In genomic region chr14:69191340-69192111, GRCh38 we compare ENCODE assay signal across 1 cellular context.
TF ChIP-seq lines count a peak whose summit lies in the region.

Gene EXD2 (plus strand): TSS chr14:69191498. CDS start chr14:69209471, 17,973 bp downstream.

TF ChIP-seq in K562, 482 proteins besides CTCF, POLR2A, EP300 and RAD21 (continued from another document and continues in another):
- TF ChIP-seq TRIM25 (IDR thresholded peaks at IDR 0.05; ENCODE audit: borderline replicate concordance) (no peak), NCOA6 (IDR thresholded peaks at IDR 0.05) (0 out of 2 replicates have a peak, but pooled peaks have one; percentile 21), KAT2B (IDR thresholded peaks at IDR 0.05; ENCODE audit: low read depth, low read length) (no peak), ZNF143 (CRISPR knock-in tag; IDR thresholded peaks at IDR 0.05) (no peak), MNT (conservative IDR thresholded peaks at IDR 0.05) (peak; percentile 53 to 67), ZNF668 (CRISPR knock-in tag; IDR thresholded peaks at IDR 0.05) (no peak), CHD4 (IDR thresholded peaks at IDR 0.05; ENCODE audit: insufficient read depth, insufficient replicate concordance, low read depth, low read length, poor library complexity, severe bottlenecking) (no peak), GMEB1 (CRISPR knock-in tag; IDR thresholded peaks at IDR 0.05) (peak; percentile 74), NR2C2 (CRISPR knock-in tag; IDR thresholded peaks at IDR 0.05) (peak; percentile 91), NR2C2 (tag; IDR thresholded peaks at IDR 0.05) (peak; percentile 98), SAFB2 (IDR thresholded peaks at IDR 0.05; ENCODE audit: borderline replicate concordance, low read depth, low read length, severe bottlenecking) (no peak), GATAD2B (IDR thresholded peaks at IDR 0.05; ENCODE audit: borderline replicate concordance) (0 out of 2 replicates have a peak, but pooled peaks have one; percentile 22), ASH1L (IDR thresholded peaks at IDR 0.05; ENCODE audit: borderline replicate concordance, low read depth, partially characterized antibody) (no peak), NFATC3 (IDR thresholded peaks at IDR 0.05) (no peak), TFAP4 (CRISPR knock-in tag; IDR thresholded peaks at IDR 0.05; ENCODE audit: borderline replicate concordance) (peak; percentile 98), ZBTB2 (IDR thresholded peaks at IDR 0.05) (peak; percentile 48; the same call in 1 of the 2 replicates), ZNF740 (CRISPR knock-in tag; IDR thresholded peaks at IDR 0.05) (no peak), ZNF740 (tag; IDR thresholded peaks at IDR 0.05) (no peak), AFF4 (CRISPR knock-in tag; IDR thresholded peaks at IDR 0.05) (no peak), ZBTB34 (CRISPR knock-in tag; IDR thresholded peaks at IDR 0.05) (no peak), PPARD (CRISPR knock-in tag; IDR thresholded peaks at IDR 0.05) (no peak), HES1 (IDR thresholded peaks at IDR 0.05; ENCODE audit: low read depth) (no peak), RFX5 (IDR thresholded peaks at IDR 0.05; ENCODE audit: low read depth, low read length) (no peak), ZC3H11A (IDR thresholded peaks at IDR 0.05; ENCODE audit: low read depth, low read length) (0 out of 2 replicates have a peak, but pooled peaks have one; percentile 73), THRB (CRISPR knock-in tag; conservative IDR thresholded peaks at IDR 0.05) (no peak), DIDO1 (tag; IDR thresholded peaks at IDR 0.05; ENCODE audit: low read depth) (peak; percentile 88), STAT5A (IDR thresholded peaks at IDR 0.05; ENCODE audit: borderline replicate concordance, low read length) (peak; percentile 10; the same call in 1 of the 2 replicates), KDM4B (IDR thresholded peaks at IDR 0.05; ENCODE audit: borderline replicate concordance in 2 of 2, low read depth in 1 of 2) (peak in 1 of 2 experiments; percentile 74; a peak in 1 of 4 replicates), FOS (IDR thresholded peaks at IDR 0.05; ENCODE audit: extremely low read depth, insufficient read length) (no peak), TCF15 (CRISPR knock-in tag; IDR thresholded peaks at IDR 0.05) (no peak), BDP1 (IDR thresholded peaks at IDR 0.05; ENCODE audit: insufficient read depth, insufficient read length) (no peak), FOXJ2 (tag; IDR thresholded peaks at IDR 0.05) (no peak), E4F1 (CRISPR knock-in tag; IDR thresholded peaks at IDR 0.05; ENCODE audit: borderline replicate concordance) (no peak), SMAD4 (CRISPR knock-in tag; conservative IDR thresholded peaks at IDR 0.05) (no peak), SIN3B (IDR thresholded peaks at IDR 0.05; ENCODE audit: low read depth) (0 out of 2 replicates have a peak, but pooled peaks have one; percentile 21), HOMEZ (CRISPR knock-in tag; IDR thresholded peaks at IDR 0.05) (no peak), KAT7 (CRISPR knock-in tag; IDR thresholded peaks at IDR 0.05; ENCODE audit: borderline replicate concordance) (no peak), TAF7 (tag; IDR thresholded peaks at IDR 0.05) (peak; percentile 42), MAFF (IDR thresholded peaks at IDR 0.05; ENCODE audit: low read length) (no peak)
